In genomic region chr11:76250520-76251222, GRCh38 we compare ENCODE assay signal across 1 cellular context.
TF ChIP-seq lines count a peak whose summit lies in the region.

No MANE protein-coding gene starts in this region.

TF ChIP-seq in HCT116, 20 proteins besides CTCF, POLR2A, EP300 and RAD21 (continued from another document):
- no peak for TF ChIP-seq REST (IDR thresholded peaks at IDR 0.05; ENCODE audit: low read depth)
